Comparison of ENCODE assay signal across 7 cellular contexts in genomic region chr20:52312131-52312729, GRCh38.
DNase-seq lines count a peak whose midpoint lies in the region; ATAC-seq and TF ChIP-seq lines count a peak whose summit lies in the region.

No MANE protein-coding gene starts in this region.

- intact Hi-C loops in PC-3 (cut with micrococcal nuclease) = loop anchor here (2.0 to 10.0 kb wide), 2 partner anchors 903 to 1751 kb away; no protein-coding TSS in a partner anchor
- intact Hi-C loops in Right ventricle myocardium superior (cut with DNase I) = no loop called here

- DNase-seq in GM10266 (ENCODE audit: extremely low spot score) = peak; percentile 51
- peak; percentile 57 to 60 for DNase-seq in Kasumi-1 (lab: John Stamatoyannopoulos, UW)
- DNase-seq in PC-3 = peak; percentile 90
- peak; percentile 54 for DNase-seq in activated naive CD4-positive, alpha-beta T cell treated with anti-CD3 and anti-CD28 coated beads, Interleukin-2, amount 50 U/mL, for 16 hours
- DNase-seq in Right ventricle myocardium superior = no peak
- peak; percentile 66 for DNase-seq in retina

- no peak overlapping the region for H3K4me2 ChIP-seq in PC-3 (ENCODE audit: low read length)

- no peaks in the 10 kb centered on the region for H4K20me1 ChIP-seq in PC-3 (ENCODE audit: low read length)

- peaks cover 4% of the 10 kb centered on the region; the same call in 1 of the 2 replicates for H3K4me1 ChIP-seq in PC-3 (ENCODE audit: insufficient read depth, low read length)

- H3K27me3 ChIP-seq in PC-3 (ENCODE audit: low read length) = peaks cover 61% of the 10 kb centered on the region

- H3K9me2 ChIP-seq in PC-3 (replicated peaks; ENCODE audit: low read length) = no peaks in the 10 kb centered on the region

- H2AFZ ChIP-seq in PC-3 (ENCODE audit: low read length) = no peak overlapping the region

- peak; percentile 64 for TF ChIP-seq CTCF in GM10266 (IDR thresholded peaks at IDR 0.05; ENCODE audit: control insufficient read depth, insufficient read depth, low read depth, missing control alignments)
- TF ChIP-seq CTCF in PC-3 (conservative IDR thresholded peaks at IDR 0.05; ENCODE audit: low read depth, low read length) = peak; percentile 98

- H3F3A ChIP-seq in PC-3 (ENCODE audit: low read length, unreplicated experiment) = no peaks in the 10 kb centered on the region

- ATAC-seq in PC-3 = peak; percentile 46
- peak; percentile 73 for ATAC-seq in Right ventricle myocardium superior (ENCODE audit: poor library complexity)
- no peak for ATAC-seq in GM18517 (IDR thresholded peaks at IDR 0.05; ENCODE audit: unreplicated experiment)

- no TSS peak for BruUV-seq in PC-3 (replicated peaks; lab: Mats Ljungman, UMichigan)

- CTCF ChIA-PET in PC-3 (lab: Charles Lee) = interaction anchor here (0.5 to 1.0 kb wide), 3 partner anchors 70 to 1236 kb away, joined by 3 to 7 read pairs (median 6); no protein-coding TSS in a partner anchor

- POLR2A ChIA-PET in PC-3 (lab: Charles Lee; ENCODE audit: unreplicated experiment) = no interaction called here

- no peaks in the 10 kb centered on the region for H3K79me2 ChIP-seq in PC-3 (ENCODE audit: low read length)

- H3K9ac ChIP-seq in PC-3 (ENCODE audit: low read length) = no peak overlapping the region

- H3K27ac ChIP-seq in PC-3 (ENCODE audit: low read length) = no peak overlapping the region

- H3K9me3 ChIP-seq in PC-3 (ENCODE audit: low read length) = no peaks in the 10 kb centered on the region

- no peaks in the 10 kb centered on the region for H3K36me3 ChIP-seq in PC-3 (ENCODE audit: low read depth, low read length)

- no peak overlapping the region for H3K4me3 ChIP-seq in PC-3 (ENCODE audit: low read length)
